9 cellular contexts compared by ENCODE assay signal in the genomic region with DNA sequence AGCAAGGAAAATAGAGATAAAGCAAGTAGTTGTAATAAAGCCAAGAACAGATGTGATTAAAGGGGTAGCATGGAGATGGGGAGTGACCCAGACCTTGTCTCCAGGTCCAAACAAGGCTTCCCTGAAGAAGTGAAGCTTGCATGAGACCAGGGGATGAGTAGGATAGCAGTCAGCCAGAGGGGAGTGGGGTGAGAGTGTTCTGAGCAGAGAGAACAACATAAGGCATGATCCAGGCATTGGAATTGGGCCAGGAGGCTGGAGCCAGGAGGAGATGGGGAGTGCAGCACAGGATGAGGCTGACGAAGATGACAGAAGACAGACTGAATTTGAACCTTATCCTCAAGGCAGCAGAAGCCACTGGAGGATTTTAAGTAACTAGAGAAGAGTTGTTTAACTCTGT. TPM values are rescaled to one million over a fixed set of nuclear protein-coding genes. Genes with fewer than 3 reads are reported as not detected.
DNase-seq lines count a peak whose midpoint lies in the region; ATAC-seq and TF ChIP-seq lines count a peak whose summit lies in the region.
"Had no signal": no experiment of that assay in that cellular context is flagged by ENCODE, and none has a peak within 500 bp of the region (broad histone marks: within the 10 kb centered on the region; RNA-seq: fewer than 3 reads in every experiment).

No MANE protein-coding gene starts in this region.

- H3K4me3 Mint-ChIP-seq in endothelial cell (ENCODE audit: unreplicated experiment), result peak overlapping the region; percentile 6
- H3K4me3 Mint-ChIP-seq: CD4-positive, alpha-beta memory T cell had no signal

- no peaks in the 10 kb centered on the region for H3K9me3 Mint-ChIP-seq in endothelial cell (ENCODE audit: unreplicated experiment)
- H3K9me3 Mint-ChIP-seq: CD4-positive, alpha-beta memory T cell had no signal

- H3K4me1 Mint-ChIP-seq in endothelial cell (ENCODE audit: unreplicated experiment), result peaks cover 56% of the 10 kb centered on the region

- DNase-seq in Ammon's horn (ENCODE audit: low spot score) (peak; percentile 82), NCI-H226 (peak; percentile 95), endothelial cell (ENCODE audit: low spot score) (no peak), myocyte (ENCODE audit: low read depth) (peak; percentile 56), 8988T (no peak), erythroblast (lab: John Stamatoyannopoulos, UW) (no peak)
- DNase-seq in activated CD4-positive, alpha-beta T cell treated with anti-CD3 and anti-CD28 coated beads, Interleukin-2, amount 50 U/mL, for 1 hour, result no peak
- DNase-seq: CD4-positive, alpha-beta memory T cell had no signal

- TF ChIP-seq CTCF in endothelial cell (IDR thresholded peaks at IDR 0.05; ENCODE audit: unreplicated experiment), result no peak

- no peaks in the 10 kb centered on the region for H3K27me3 Mint-ChIP-seq in endothelial cell (ENCODE audit: unreplicated experiment)
- H3K27me3 Mint-ChIP-seq: CD4-positive, alpha-beta memory T cell had no signal

- peaks cover 20% of the 10 kb centered on the region for H3K36me3 Mint-ChIP-seq in endothelial cell (ENCODE audit: low read depth, unreplicated experiment)
- H3K36me3 Mint-ChIP-seq: CD4-positive, alpha-beta memory T cell had no signal

- no peak for ATAC-seq in HG02763 (IDR thresholded peaks at IDR 0.05; ENCODE audit: unreplicated experiment)

- no peak overlapping the region for H3K27ac Mint-ChIP-seq in endothelial cell (ENCODE audit: unreplicated experiment)

- TF ChIP-seq POLR2A in erythroblast (IDR thresholded peaks at IDR 0.05; ENCODE audit: low read length), result no peak

RNA-seq across cellular contexts. Expression of gene TMOD2, which starts 7.2 kb away (rescaled TPM):
- 118 TPM for total RNA-seq in endothelial cell (ENCODE audit: unreplicated experiment)
- 2.4 and 2.5 TPM in 2 replicates for total RNA-seq in myocyte
- polyA plus RNA-seq in myocyte (2012), result 0.93 TPM

RNA-seq across cellular contexts. Expression of gene LYSMD2, which starts 21.2 kb away (rescaled TPM):
- total RNA-seq in endothelial cell (ENCODE audit: unreplicated experiment) (14.5 TPM), myocyte (4.6 and 6.2 TPM in 2 replicates)
- polyA plus RNA-seq in myocyte (2012), result 0.86 TPM

Comparison
In these comparisons a context has a peak if more than half of its experiments do, and no peak if none do; other contexts are left out.
1. DNase-seq: peak in Ammon's horn (single experiment), NCI-H226 (single experiment) and myocyte (single experiment); none in endothelial cell (single experiment), 8988T (single experiment), erythroblast (0 of 2) and activated CD4-positive, alpha-beta T cell treated with anti-CD3 and anti-CD28 coated beads, Interleukin-2, amount 50 U/mL, for 1 hour (single experiment).
2. RNA of gene TMOD2, which starts 7.2 kb away (total RNA-seq): 118 TPM in endothelial cell (single experiment); 2.4 to 2.5 TPM in myocyte; every median in the first group is over 10 times any median in the second.